Comparison of ENCODE assay signal across 25 cellular contexts in genomic region chr6:169881398-169881797, GRCh38.
"Had no signal": no experiment of that assay in that cellular context is flagged by ENCODE, and none has a peak within 500 bp of the region (broad histone marks: within the 10 kb centered on the region; RNA-seq: fewer than 3 reads in every experiment).

No MANE protein-coding gene starts in this region.

- DNase-seq: activated CD4-positive, alpha-beta memory T cell treated with anti-CD3 and anti-CD28 coated beads for 36 hours; activated CD4-positive, alpha-beta T cell treated with anti-CD3 and anti-CD28 coated beads, Interleukin-2, amount 10 ng/mL, durations not matched to agents 7 days and 5 days; activated CD4-positive, CD25-positive, alpha-beta regulatory T cell; activated effector memory CD4-positive, alpha-beta T cell treated with Interleukin-2 at 50 U/mL for 16 hours; activated naive CD4-positive, alpha-beta T cell; activated T-cell treated with anti-CD3 and anti-CD28 coated beads, Interleukin-2, amount 50 U/mL, for 24 hours; aorta; central memory CD4-positive, alpha-beta T cell; Karpas-422; MM.1S; NCI-H1105 treated with DMSO at 0.1 percent for 48 hours; NCI-H1436 treated with DMSO at 0.1 percent for 48 hours; NCI-H187; NCI-H2081; NCI-H510A treated with DMSO at 0.1 percent for 48 hours; NCI-H69; NK-92 treated with Interleukin-12 subunit alpha and Interleukin-12 subunit beta, amount 100 ng/mL, for 24 hours; OCI-M1; Peyer's patch; SHP77; T-helper 2 cell; T1000 had no signal

- H3K9me3 Mint-ChIP-seq: activated CD4-positive, alpha-beta memory T cell treated with anti-CD3 and anti-CD28 coated beads for 36 hours; activated CD4-positive, alpha-beta T cell treated with anti-CD3 and anti-CD28 coated beads, Interleukin-2, amount 10 ng/mL, durations not matched to agents 7 days and 5 days; activated naive CD4-positive, alpha-beta T cell treated with anti-CD3 and anti-CD28 coated beads, Interleukin-2, amount 50 U/mL, for 24 hours; activated T-cell treated with anti-CD3 and anti-CD28 coated beads, Interleukin-2, amount 50 U/mL, for 24 hours; activated T-helper 1 cell treated with anti-CD3 and anti-CD28 coated beads, Interleukin-12 subunit alpha, Interleukin-12 subunit beta, Interleukin-2, Interleukin-4 antibody, amounts not matched to agents 30 ng/mL and 10 ng/mL and 1 ng/mL, durations not matched to agents 14 hours and 24 hours and 36 hours had no signal

- H3K4me3 Mint-ChIP-seq: activated CD4-positive, alpha-beta memory T cell treated with anti-CD3 and anti-CD28 coated beads for 36 hours; activated CD4-positive, alpha-beta T cell treated with anti-CD3 and anti-CD28 coated beads, Interleukin-2, amount 10 ng/mL, durations not matched to agents 7 days and 5 days; activated naive CD4-positive, alpha-beta T cell treated with anti-CD3 and anti-CD28 coated beads, Interleukin-2, amount 50 U/mL, for 24 hours; activated T-cell treated with anti-CD3 and anti-CD28 coated beads, Interleukin-2, amount 50 U/mL, for 24 hours; activated T-helper 1 cell treated with anti-CD3 and anti-CD28 coated beads, Interleukin-12 subunit alpha, Interleukin-12 subunit beta, Interleukin-2, Interleukin-4 antibody, amounts not matched to agents 30 ng/mL and 10 ng/mL and 1 ng/mL, durations not matched to agents 14 hours and 24 hours and 36 hours had no signal

- H3K4me1 Mint-ChIP-seq: activated CD4-positive, alpha-beta T cell treated with anti-CD3 and anti-CD28 coated beads, Interleukin-2, amount 10 ng/mL, durations not matched to agents 7 days and 5 days; activated naive CD4-positive, alpha-beta T cell treated with anti-CD3 and anti-CD28 coated beads, Interleukin-2, amount 50 U/mL, for 24 hours had no signal

- H3K36me3 Mint-ChIP-seq: activated CD4-positive, alpha-beta memory T cell treated with anti-CD3 and anti-CD28 coated beads for 36 hours; activated naive CD4-positive, alpha-beta T cell treated with anti-CD3 and anti-CD28 coated beads, Interleukin-2, amount 50 U/mL, for 24 hours had no signal

- ATAC-seq: K562 had no signal

- H3K27ac Mint-ChIP-seq: activated CD4-positive, alpha-beta memory T cell treated with anti-CD3 and anti-CD28 coated beads for 36 hours; activated CD4-positive, alpha-beta T cell treated with anti-CD3 and anti-CD28 coated beads, Interleukin-2, amount 10 ng/mL, durations not matched to agents 7 days and 5 days; activated naive CD4-positive, alpha-beta T cell treated with anti-CD3 and anti-CD28 coated beads, Interleukin-2, amount 50 U/mL, for 24 hours; activated T-cell treated with anti-CD3 and anti-CD28 coated beads, Interleukin-2, amount 50 U/mL, for 24 hours; activated T-helper 1 cell treated with anti-CD3 and anti-CD28 coated beads, Interleukin-12 subunit alpha, Interleukin-12 subunit beta, Interleukin-2, Interleukin-4 antibody, amounts not matched to agents 30 ng/mL and 10 ng/mL and 1 ng/mL, durations not matched to agents 14 hours and 24 hours and 36 hours had no signal
